Comparison of ENCODE assay signal across 1 cellular context in the genomic region with DNA sequence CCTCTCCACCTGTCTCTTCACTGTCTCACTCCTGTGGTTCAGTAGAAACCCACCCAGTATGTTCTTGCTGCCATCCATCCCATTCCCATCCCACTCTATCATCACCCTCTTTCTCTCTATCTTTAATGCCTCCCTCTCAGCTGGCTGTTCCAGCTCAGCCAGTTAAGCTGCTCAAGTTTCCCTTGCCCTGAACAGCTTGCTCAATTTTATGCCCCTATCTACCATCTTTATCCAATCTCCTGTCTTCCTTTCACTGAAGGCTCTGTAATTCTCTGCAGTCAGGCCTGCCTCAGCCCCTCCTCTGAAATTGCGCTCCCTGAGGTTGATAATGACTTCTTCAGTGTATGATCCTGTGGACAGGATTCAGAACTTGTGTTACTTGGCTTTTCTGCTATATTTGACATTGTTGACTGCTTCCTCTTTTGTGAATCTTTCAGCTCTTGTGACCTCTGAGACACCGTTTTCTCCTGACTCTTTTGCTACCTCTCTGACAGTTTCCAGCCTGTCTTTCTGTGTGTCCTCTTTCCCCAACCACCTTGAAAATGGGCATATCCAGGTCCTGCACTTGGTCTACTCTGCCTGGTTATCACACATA.
TF ChIP-seq lines count a peak whose summit lies in the region.

No MANE protein-coding gene starts in this region.

TF ChIP-seq in H1, 55 proteins besides CTCF, POLR2A, EP300 and RAD21 (continued from another document):
- TF ChIP-seq TAF1 (IDR thresholded peaks at IDR 0.05; ENCODE audit: low read depth, low read length) (no peak), CEBPB (IDR thresholded peaks at IDR 0.05; ENCODE audit: low read depth, low read length) (no peak), SIN3A (conservative IDR thresholded peaks at IDR 0.05 in 1 of 2, IDR thresholded peaks at IDR 0.05 in 1 of 2; ENCODE audit: low read depth in 1 of 2, low read length in 2 of 2) (no peak), HDAC2 (IDR thresholded peaks at IDR 0.05; ENCODE audit: borderline replicate concordance in 1 of 2, low read depth in 2 of 2, low read length in 2 of 2) (no peak), PHF8 (conservative IDR thresholded peaks at IDR 0.05; ENCODE audit: low read depth, low read length) (no peak), JUN (IDR thresholded peaks at IDR 0.05; ENCODE audit: low read depth, low read length) (no peak), EGR1 (IDR thresholded peaks at IDR 0.05; ENCODE audit: borderline replicate concordance, low read depth, low read length) (no peak)
- TF ChIP-seq, protein P1, sequence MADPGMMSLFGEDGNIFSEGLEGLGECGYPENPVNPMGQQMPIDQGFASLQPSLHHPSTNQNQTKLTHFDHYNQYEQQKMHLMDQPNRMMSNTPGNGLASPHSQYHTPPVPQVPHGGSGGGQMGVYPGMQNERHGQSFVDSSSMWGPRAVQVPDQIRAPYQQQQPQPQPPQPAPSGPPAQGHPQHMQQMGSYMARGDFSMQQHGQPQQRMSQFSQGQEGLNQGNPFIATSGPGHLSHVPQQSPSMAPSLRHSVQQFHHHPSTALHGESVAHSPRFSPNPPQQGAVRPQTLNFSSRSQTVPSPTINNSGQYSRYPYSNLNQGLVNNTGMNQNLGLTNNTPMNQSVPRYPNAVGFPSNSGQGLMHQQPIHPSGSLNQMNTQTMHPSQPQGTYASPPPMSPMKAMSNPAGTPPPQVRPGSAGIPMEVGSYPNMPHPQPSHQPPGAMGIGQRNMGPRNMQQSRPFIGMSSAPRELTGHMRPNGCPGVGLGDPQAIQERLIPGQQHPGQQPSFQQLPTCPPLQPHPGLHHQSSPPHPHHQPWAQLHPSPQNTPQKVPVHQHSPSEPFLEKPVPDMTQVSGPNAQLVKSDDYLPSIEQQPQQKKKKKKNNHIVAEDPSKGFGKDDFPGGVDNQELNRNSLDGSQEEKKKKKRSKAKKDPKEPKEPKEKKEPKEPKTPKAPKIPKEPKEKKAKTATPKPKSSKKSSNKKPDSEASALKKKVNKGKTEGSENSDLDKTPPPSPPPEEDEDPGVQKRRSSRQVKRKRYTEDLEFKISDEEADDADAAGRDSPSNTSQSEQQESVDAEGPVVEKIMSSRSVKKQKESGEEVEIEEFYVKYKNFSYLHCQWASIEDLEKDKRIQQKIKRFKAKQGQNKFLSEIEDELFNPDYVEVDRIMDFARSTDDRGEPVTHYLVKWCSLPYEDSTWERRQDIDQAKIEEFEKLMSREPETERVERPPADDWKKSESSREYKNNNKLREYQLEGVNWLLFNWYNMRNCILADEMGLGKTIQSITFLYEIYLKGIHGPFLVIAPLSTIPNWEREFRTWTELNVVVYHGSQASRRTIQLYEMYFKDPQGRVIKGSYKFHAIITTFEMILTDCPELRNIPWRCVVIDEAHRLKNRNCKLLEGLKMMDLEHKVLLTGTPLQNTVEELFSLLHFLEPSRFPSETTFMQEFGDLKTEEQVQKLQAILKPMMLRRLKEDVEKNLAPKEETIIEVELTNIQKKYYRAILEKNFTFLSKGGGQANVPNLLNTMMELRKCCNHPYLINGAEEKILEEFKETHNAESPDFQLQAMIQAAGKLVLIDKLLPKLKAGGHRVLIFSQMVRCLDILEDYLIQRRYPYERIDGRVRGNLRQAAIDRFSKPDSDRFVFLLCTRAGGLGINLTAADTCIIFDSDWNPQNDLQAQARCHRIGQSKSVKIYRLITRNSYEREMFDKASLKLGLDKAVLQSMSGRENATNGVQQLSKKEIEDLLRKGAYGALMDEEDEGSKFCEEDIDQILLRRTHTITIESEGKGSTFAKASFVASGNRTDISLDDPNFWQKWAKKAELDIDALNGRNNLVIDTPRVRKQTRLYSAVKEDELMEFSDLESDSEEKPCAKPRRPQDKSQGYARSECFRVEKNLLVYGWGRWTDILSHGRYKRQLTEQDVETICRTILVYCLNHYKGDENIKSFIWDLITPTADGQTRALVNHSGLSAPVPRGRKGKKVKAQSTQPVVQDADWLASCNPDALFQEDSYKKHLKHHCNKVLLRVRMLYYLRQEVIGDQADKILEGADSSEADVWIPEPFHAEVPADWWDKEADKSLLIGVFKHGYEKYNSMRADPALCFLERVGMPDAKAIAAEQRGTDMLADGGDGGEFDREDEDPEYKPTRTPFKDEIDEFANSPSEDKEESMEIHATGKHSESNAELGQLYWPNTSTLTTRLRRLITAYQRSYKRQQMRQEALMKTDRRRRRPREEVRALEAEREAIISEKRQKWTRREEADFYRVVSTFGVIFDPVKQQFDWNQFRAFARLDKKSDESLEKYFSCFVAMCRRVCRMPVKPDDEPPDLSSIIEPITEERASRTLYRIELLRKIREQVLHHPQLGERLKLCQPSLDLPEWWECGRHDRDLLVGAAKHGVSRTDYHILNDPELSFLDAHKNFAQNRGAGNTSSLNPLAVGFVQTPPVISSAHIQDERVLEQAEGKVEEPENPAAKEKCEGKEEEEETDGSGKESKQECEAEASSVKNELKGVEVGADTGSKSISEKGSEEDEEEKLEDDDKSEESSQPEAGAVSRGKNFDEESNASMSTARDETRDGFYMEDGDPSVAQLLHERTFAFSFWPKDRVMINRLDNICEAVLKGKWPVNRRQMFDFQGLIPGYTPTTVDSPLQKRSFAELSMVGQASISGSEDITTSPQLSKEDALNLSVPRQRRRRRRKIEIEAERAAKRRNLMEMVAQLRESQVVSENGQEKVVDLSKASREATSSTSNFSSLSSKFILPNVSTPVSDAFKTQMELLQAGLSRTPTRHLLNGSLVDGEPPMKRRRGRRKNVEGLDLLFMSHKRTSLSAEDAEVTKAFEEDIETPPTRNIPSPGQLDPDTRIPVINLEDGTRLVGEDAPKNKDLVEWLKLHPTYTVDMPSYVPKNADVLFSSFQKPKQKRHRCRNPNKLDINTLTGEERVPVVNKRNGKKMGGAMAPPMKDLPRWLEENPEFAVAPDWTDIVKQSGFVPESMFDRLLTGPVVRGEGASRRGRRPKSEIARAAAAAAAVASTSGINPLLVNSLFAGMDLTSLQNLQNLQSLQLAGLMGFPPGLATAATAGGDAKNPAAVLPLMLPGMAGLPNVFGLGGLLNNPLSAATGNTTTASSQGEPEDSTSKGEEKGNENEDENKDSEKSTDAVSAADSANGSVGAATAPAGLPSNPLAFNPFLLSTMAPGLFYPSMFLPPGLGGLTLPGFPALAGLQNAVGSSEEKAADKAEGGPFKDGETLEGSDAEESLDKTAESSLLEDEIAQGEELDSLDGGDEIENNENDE (IDR thresholded peaks at IDR 0.05; ENCODE audit: insufficient replicate concordance, low read length) = no peak
